ENCODE assay signal across 8 cellular contexts in genomic region chr22:30694171-30694637, GRCh38. TPM values are rescaled to one million over a fixed set of nuclear protein-coding genes. Genes with fewer than 3 reads are reported as not detected.
DNase-seq lines count a peak whose midpoint lies in the region; ATAC-seq and TF ChIP-seq lines count a peak whose summit lies in the region.

No MANE protein-coding gene starts in this region.

- H3K9me3 Mint-ChIP-seq in nephron progenitor cell: no peaks in the 10 kb centered on the region

- H3F3A ChIP-seq in GM23248 (ENCODE audit: insufficient read depth): no peaks in the 10 kb centered on the region

- H3K9ac ChIP-seq in GM23248: peak overlapping the region; percentile 64
- H3K9ac ChIP-seq in stomach smooth muscle (ENCODE audit: low read length in 2 of 2): peak overlapping the region; percentile 28 to 47

- H3K36me3 ChIP-seq in ACC112 (ENCODE audit: insufficient read depth, low read length): no peaks in the 10 kb centered on the region
- H3K36me3 ChIP-seq in GM23248 (ENCODE audit: low read depth): no peaks in the 10 kb centered on the region
- no peaks in the 10 kb centered on the region for H3K36me3 ChIP-seq in stomach smooth muscle (ENCODE audit: control insufficient read depth in 2 of 2, insufficient read depth in 2 of 2, low read length in 2 of 2)

- H3K27me3 ChIP-seq in ACC112 (ENCODE audit: insufficient read depth, low read length) (no peaks in the 10 kb centered on the region), GM23248 (replicated peaks; ENCODE audit: insufficient read depth) (no peaks in the 10 kb centered on the region), stomach smooth muscle (ENCODE audit: control insufficient read depth in 1 of 2, insufficient read depth in 2 of 2, low read length in 2 of 2) (no peaks in the 10 kb centered on the region)

- H3K79me2 ChIP-seq in ACC112 (ENCODE audit: control insufficient read depth, insufficient read depth, low read length, unreplicated experiment): no peaks in the 10 kb centered on the region
- H3K79me2 ChIP-seq in GM23248 (ENCODE audit: insufficient read depth): no peaks in the 10 kb centered on the region

- peaks cover 32% of the 10 kb centered on the region for H3K4me1 Mint-ChIP-seq in nephron progenitor cell

- ATAC-seq in GM18868 (IDR thresholded peaks at IDR 0.05; ENCODE audit: unreplicated experiment): no peak

- no peaks in the 10 kb centered on the region for H4K20me1 ChIP-seq in GM23248 (ENCODE audit: insufficient read depth)

- no peaks in the 10 kb centered on the region for H3K9me3 ChIP-seq in GM23248 (ENCODE audit: low read depth)
- no peaks in the 10 kb centered on the region for H3K9me3 ChIP-seq in stomach smooth muscle (ENCODE audit: control insufficient read depth in 2 of 2, low read length in 2 of 2)

- H3K4me3 ChIP-seq in ACC112 (ENCODE audit: low read depth, low read length) (peak overlapping the region; percentile 69), GM23248 (peak overlapping the region; percentile 76), fibroblast of villous mesenchyme (ENCODE audit: low read depth, low read length) (peak overlapping the region; percentile 60), stomach smooth muscle (ENCODE audit: low read length in 2 of 2) (peak overlapping the region; percentile 65 to 76)

- no peaks in the 10 kb centered on the region for H3K9me2 ChIP-seq in GM23248 (ENCODE audit: insufficient read depth)

- H2AFZ ChIP-seq in ACC112 (ENCODE audit: low read length, unreplicated experiment) (no peak overlapping the region), GM23248 (peak overlapping the region; percentile 83)

- in situ Hi-C loops in GM23248 (cut with MboI): no loop called here

- DNase-seq in GM23248 (peak; percentile 62), NOMO-1 treated with dmso at 0.1 percent for 144 hours (lab: John Stamatoyannopoulos, UW; ENCODE audit: unreplicated experiment) (peak; percentile 17), fibroblast of villous mesenchyme (ENCODE audit: low read depth) (no peak), nephron progenitor cell (peak; percentile 63)
- DNase-seq in activated T-helper 9 cell treated with anti-CD3 and anti-CD28 coated beads, Interleukin-2, amount 50 U/mL, for 16 hours (ENCODE audit: low read depth): peak; percentile 31

- H3K27ac ChIP-seq in ACC112 (ENCODE audit: low read depth, low read length): no peak overlapping the region
- no peak overlapping the region for H3K27ac ChIP-seq in GM23248
- no peak overlapping the region for H3K27ac ChIP-seq in stomach smooth muscle (ENCODE audit: low read length)

- no peak for TF ChIP-seq CTCF in fibroblast of villous mesenchyme (IDR thresholded peaks at IDR 0.05; ENCODE audit: insufficient read depth, low read depth, low read length)
- no peak for TF ChIP-seq CTCF in nephron progenitor cell (IDR thresholded peaks at IDR 0.05)

- H3K27me3 Mint-ChIP-seq in nephron progenitor cell (ENCODE audit: low read depth, poor library complexity): peaks cover 54% of the 10 kb centered on the region

- H3K4me1 ChIP-seq in ACC112 (ENCODE audit: control insufficient read depth, insufficient read depth, low read length, unreplicated experiment) (no peaks in the 10 kb centered on the region), GM23248 (ENCODE audit: insufficient read depth) (no peaks in the 10 kb centered on the region), stomach smooth muscle (ENCODE audit: control insufficient read depth, insufficient read depth, low read length) (peaks cover 15% of the 10 kb centered on the region)

- H3K27ac Mint-ChIP-seq in nephron progenitor cell: no peak overlapping the region

- H3K4me3 Mint-ChIP-seq in nephron progenitor cell: peak overlapping the region; percentile 85

- 2% methylated on average over 33 to 36 of the region's 38 CpGs for WGBS in GM23248 (ENCODE audit: low coverage in 1 of 2, low lambda C conversion rate in 2 of 2, missing lambda C conversion rate in 2 of 2), 2 experiments

- no peaks in the 10 kb centered on the region for H3K36me3 Mint-ChIP-seq in nephron progenitor cell (ENCODE audit: low read depth)

- H3K4me2 ChIP-seq in GM23248 (ENCODE audit: unreplicated experiment): peak overlapping the region; percentile 81

RNA-seq across cellular contexts. Expression of gene OSBP2, which starts 0.5 kb away (rescaled TPM):
- total RNA-seq in GM23248 (2014; rRNA removed; shearing (Covaris generic)): 1.1 and 2.0 TPM in 2 replicates
- 0.65 and 1.3 TPM in 2 replicates for polyA plus RNA-seq in GM23248 (2016; fragmentation: Nextera tagmentation; extraction: Ambion mirVana)
- 0.43 and 0.97 TPM in 2 replicates for total RNA-seq in fibroblast of villous mesenchyme

RNA-seq across cellular contexts. Expression of gene DUSP18, which starts 26.5 kb away (rescaled TPM):
- total RNA-seq in GM23248 (2014; rRNA removed; shearing (Covaris generic)): 7.1 and 9.5 TPM in 2 replicates
- polyA plus RNA-seq in GM23248 (2016; fragmentation: Nextera tagmentation; extraction: Ambion mirVana): 12.4 and 12.7 TPM in 2 replicates
- 5.5 and 10.4 TPM in 2 replicates for total RNA-seq in fibroblast of villous mesenchyme

RNA-seq across cellular contexts. Expression of gene SLC35E4, which starts 58.6 kb away (rescaled TPM):
- total RNA-seq in GM23248 (2014; rRNA removed; shearing (Covaris generic)): 12.9 and 16.4 TPM in 2 replicates
- polyA plus RNA-seq in GM23248 (2016; fragmentation: Nextera tagmentation; extraction: Ambion mirVana): 8.5 and 9.1 TPM in 2 replicates
- 8.2 and 9.3 TPM in 2 replicates for total RNA-seq in fibroblast of villous mesenchyme
